In genomic region chr9:88425538-88425950, GRCh38 we compare ENCODE assay signal across 16 cellular contexts. TPM values are rescaled to one million over a fixed set of nuclear protein-coding genes. Genes with fewer than 3 reads are reported as not detected.
DNase-seq lines count a peak whose midpoint lies in the region; TF ChIP-seq lines count a peak whose summit lies in the region.
"Had no signal": no experiment of that assay in that cellular context is flagged by ENCODE, and none has a peak within 500 bp of the region (broad histone marks: within the 10 kb centered on the region; RNA-seq: fewer than 3 reads in every experiment).

No MANE protein-coding gene starts in this region.

- no peak overlapping the region for H2BK15ac ChIP-seq in mesenchymal stem cell (ENCODE audit: low read depth, poor library complexity, severe bottlenecking)

- H3K79me2 ChIP-seq in ACC112 (ENCODE audit: control insufficient read depth, insufficient read depth, low read length, unreplicated experiment): peaks cover 64% of the 10 kb centered on the region

- H2AFZ ChIP-seq in ACC112 (ENCODE audit: low read length, unreplicated experiment): no peak overlapping the region
- H2AFZ ChIP-seq in mesenchymal stem cell (ENCODE audit: low read depth, low read length): no peak overlapping the region
- H2AFZ ChIP-seq: PC-9 had no signal

- H3K27me3 ChIP-seq in ACC112 (ENCODE audit: insufficient read depth, low read length) (no peaks in the 10 kb centered on the region), mesenchymal stem cell (ENCODE audit: control insufficient read depth in 1 of 2, insufficient read depth in 1 of 2, low read length in 2 of 2) (no peaks in the 10 kb centered on the region), ovary (no peaks in the 10 kb centered on the region)
- H3K27me3 ChIP-seq: upper lobe of left lung had no signal

- H3K14ac ChIP-seq in mesenchymal stem cell (ENCODE audit: low read length in 2 of 2): no peak overlapping the region

- intact Hi-C loops in dendritic cell treated with granulocyte-macrophage colony-stimulating factor and Interleukin-4, amounts not matched to agents 40 ng/mL and 50 ng/mL, for 4 days (cut with micrococcal nuclease): no loop called here
- intact Hi-C loops in ovary (cut with DNase I): no loop called here

- no peak overlapping the region for H3K4ac ChIP-seq in mesenchymal stem cell (ENCODE audit: low read depth in 1 of 2, low read length in 2 of 2)

- peaks cover 7% of the 10 kb centered on the region for H3K4me1 Mint-ChIP-seq in dendritic cell treated with granulocyte-macrophage colony-stimulating factor and Interleukin-4, amounts not matched to agents 40 ng/mL and 50 ng/mL, for 4 days (ENCODE audit: low read depth)

- H3K9ac ChIP-seq in mesenchymal stem cell (ENCODE audit: low read length): no peak overlapping the region

- H2BK5ac ChIP-seq in mesenchymal stem cell (ENCODE audit: low read depth, low read length, poor library complexity, severe bottlenecking): no peak overlapping the region

- H3K4me2 ChIP-seq in mesenchymal stem cell (ENCODE audit: low read length, poor library complexity, severe bottlenecking): no peak overlapping the region
- H3K4me2 ChIP-seq: PC-9 had no signal

- no peak for TF ChIP-seq CTCF in ovary (IDR thresholded peaks at IDR 0.05)

- no peak overlapping the region for H2AK5ac ChIP-seq in mesenchymal stem cell (ENCODE audit: low read length, severe bottlenecking)

- H3K27ac ChIP-seq in ACC112 (ENCODE audit: low read depth, low read length) (peak overlapping the region; percentile 46), mesenchymal stem cell (ENCODE audit: low read length, poor library complexity, severe bottlenecking) (no peak overlapping the region), ovary (no peak overlapping the region)
- H3K27ac ChIP-seq: PC-9, prostate gland had no signal

- no peak overlapping the region for H3K23ac ChIP-seq in mesenchymal stem cell (ENCODE audit: low read length in 2 of 2)

- peaks cover 14% of the 10 kb centered on the region for H3K79me1 ChIP-seq in mesenchymal stem cell (replicated peaks; ENCODE audit: low read length, poor library complexity, severe bottlenecking)

- H3K4me3 ChIP-seq in ACC112 (ENCODE audit: low read depth, low read length) (no peak overlapping the region), mesenchymal stem cell (ENCODE audit: insufficient read depth in 1 of 2, low read depth in 1 of 2, low read length in 2 of 2) (no peak overlapping the region), ovary (no peak overlapping the region)
- H3K4me3 ChIP-seq: PC-9, prostate gland, upper lobe of left lung had no signal

- peak overlapping the region; percentile 48 for H3K4me3 Mint-ChIP-seq in dendritic cell treated with granulocyte-macrophage colony-stimulating factor and Interleukin-4, amounts not matched to agents 40 ng/mL and 50 ng/mL, for 4 days
- H3K4me3 Mint-ChIP-seq: activated CD4-positive, alpha-beta T cell treated with anti-CD3 and anti-CD28 coated beads, Interleukin-2, amount 10 ng/mL, durations not matched to agents 24 days and 14 days had no signal

- 33% methylated on average over 10 of the region's 10 CpGs for WGBS in mesenchymal stem cell
- WGBS in ovary, 3 donors: 43 to 52% (median 43%) methylated on average over 10 of the region's 10 CpGs

- no peak overlapping the region for H4K91ac ChIP-seq in mesenchymal stem cell (ENCODE audit: low read length)

- H3K36me3 ChIP-seq in ACC112 (ENCODE audit: insufficient read depth, low read length) (peaks cover 44% of the 10 kb centered on the region), mesenchymal stem cell (ENCODE audit: control insufficient read depth in 1 of 2, insufficient read depth in 2 of 2, low read depth in 1 of 2, low read length in 2 of 2) (peaks cover 24 to 66% of the 10 kb centered on the region in 2 experiments), ovary (no peaks in the 10 kb centered on the region)
- H3K36me3 ChIP-seq: prostate gland had no signal

- DNase-seq in LHCN-M2 (ENCODE audit: low read depth): peak; percentile 38
- peak; percentile 77 for DNase-seq in mesenchymal stem cell
- DNase-seq in COLO829 (ENCODE audit: low spot score): no peak
- no peak for DNase-seq in NCI-H526 treated with DMSO at 0.1 percent for 48 hours (lab: John Stamatoyannopoulos, UW)
- no peak for DNase-seq in ovary
- no peak for DNase-seq in NCI-H526 (lab: John Stamatoyannopoulos, UW)
- DNase-seq: activated CD4-positive, alpha-beta T cell treated with anti-CD3 and anti-CD28 coated beads, Interleukin-2, amount 10 ng/mL, durations not matched to agents 24 days and 14 days; DMS153; midbrain; PC-9; stimulated activated CD4-positive, alpha-beta T cell treated with anti-CD3 and anti-CD28 coated beads, Interleukin-1b, Interleukin-23, amount 100 ng/mL, for 48 hours; T-helper 2 cell; upper lobe of left lung had no signal

- no peaks in the 10 kb centered on the region for H3K27me3 Mint-ChIP-seq in dendritic cell treated with granulocyte-macrophage colony-stimulating factor and Interleukin-4, amounts not matched to agents 40 ng/mL and 50 ng/mL, for 4 days
- H3K27me3 Mint-ChIP-seq: activated CD4-positive, alpha-beta T cell treated with anti-CD3 and anti-CD28 coated beads, Interleukin-2, amount 10 ng/mL, durations not matched to agents 24 days and 14 days had no signal

- no peak overlapping the region for H2BK120ac ChIP-seq in mesenchymal stem cell (ENCODE audit: low read depth, low read length)

- peak overlapping the region in 1 of 2 experiments; percentile 86 for H2BK12ac ChIP-seq in mesenchymal stem cell (ENCODE audit: low read length in 2 of 2)

- no peak overlapping the region for H3K18ac ChIP-seq in mesenchymal stem cell (ENCODE audit: low read depth in 1 of 2, low read length in 2 of 2)

- TF ChIP-seq EP300 in ovary (IDR thresholded peaks at IDR 0.05): no peak

- H3K4me1 ChIP-seq in ACC112 (ENCODE audit: control insufficient read depth, insufficient read depth, low read length, unreplicated experiment) (peaks cover 18% of the 10 kb centered on the region), mesenchymal stem cell (ENCODE audit: control insufficient read depth, insufficient read depth, low read depth, low read length) (peaks cover 6% of the 10 kb centered on the region), ovary (ENCODE audit: insufficient read depth) (peaks cover 23% of the 10 kb centered on the region)
- H3K4me1 ChIP-seq: prostate gland had no signal

- TF ChIP-seq POLR2A in ovary (IDR thresholded peaks at IDR 0.05): no peak

- H3K27ac Mint-ChIP-seq in dendritic cell treated with granulocyte-macrophage colony-stimulating factor and Interleukin-4, amounts not matched to agents 40 ng/mL and 50 ng/mL, for 4 days: no peak overlapping the region
- H3K27ac Mint-ChIP-seq: activated CD4-positive, alpha-beta T cell treated with anti-CD3 and anti-CD28 coated beads, Interleukin-2, amount 10 ng/mL, durations not matched to agents 24 days and 14 days had no signal

- H3K9me3 ChIP-seq in mesenchymal stem cell (ENCODE audit: control insufficient read depth, low read length): peaks cover 17% of the 10 kb centered on the region
- H3K9me3 ChIP-seq in ovary: no peaks in the 10 kb centered on the region
- H3K9me3 ChIP-seq: prostate gland, upper lobe of left lung had no signal

- peaks cover 15% of the 10 kb centered on the region for H3K36me3 Mint-ChIP-seq in dendritic cell treated with granulocyte-macrophage colony-stimulating factor and Interleukin-4, amounts not matched to agents 40 ng/mL and 50 ng/mL, for 4 days (ENCODE audit: low read depth)

- H3K9me3 Mint-ChIP-seq in dendritic cell treated with granulocyte-macrophage colony-stimulating factor and Interleukin-4, amounts not matched to agents 40 ng/mL and 50 ng/mL, for 4 days: no peaks in the 10 kb centered on the region
- H3K9me3 Mint-ChIP-seq: activated CD4-positive, alpha-beta T cell treated with anti-CD3 and anti-CD28 coated beads, Interleukin-2, amount 10 ng/mL, durations not matched to agents 24 days and 14 days had no signal

- H4K8ac ChIP-seq in mesenchymal stem cell (ENCODE audit: low read length): peak overlapping the region; percentile 45

RNA-seq across cellular contexts. Expression of gene SPIN1, which starts 37.3 kb away (rescaled TPM):
- total RNA-seq in LHCN-M2 (2014; rRNA removed) (108 and 113 TPM in 2 replicates), ovary (100 to 1,000 TPM in 6 of 7 donors, 10 to 100 TPM in 1; 88.5 to 144 (median 131) TPM)
- 44.6 TPM for polyA plus RNA-seq in LHCN-M2 (2012)
- 51.2 TPM for polyA plus RNA-seq in mesenchymal stem cell (2013, experiment 1 of 2)
- polyA plus RNA-seq in mesenchymal stem cell (2013, experiment 2 of 2): 54.0 TPM
- 10 to 100 TPM; 61.4 to 95.0 TPM for polyA plus RNA-seq in ovary

Comparison
In these comparisons a context has a peak if more than half of its experiments do, and no peak if none do; other contexts are left out.
1. DNase-seq: peak in LHCN-M2 (single experiment) and mesenchymal stem cell (single experiment); none in COLO829 (single experiment), NCI-H526 treated with DMSO at 0.1 percent for 48 hours (single experiment), ovary (0 of 5) and NCI-H526 (0 of 2).